In the genomic region with DNA sequence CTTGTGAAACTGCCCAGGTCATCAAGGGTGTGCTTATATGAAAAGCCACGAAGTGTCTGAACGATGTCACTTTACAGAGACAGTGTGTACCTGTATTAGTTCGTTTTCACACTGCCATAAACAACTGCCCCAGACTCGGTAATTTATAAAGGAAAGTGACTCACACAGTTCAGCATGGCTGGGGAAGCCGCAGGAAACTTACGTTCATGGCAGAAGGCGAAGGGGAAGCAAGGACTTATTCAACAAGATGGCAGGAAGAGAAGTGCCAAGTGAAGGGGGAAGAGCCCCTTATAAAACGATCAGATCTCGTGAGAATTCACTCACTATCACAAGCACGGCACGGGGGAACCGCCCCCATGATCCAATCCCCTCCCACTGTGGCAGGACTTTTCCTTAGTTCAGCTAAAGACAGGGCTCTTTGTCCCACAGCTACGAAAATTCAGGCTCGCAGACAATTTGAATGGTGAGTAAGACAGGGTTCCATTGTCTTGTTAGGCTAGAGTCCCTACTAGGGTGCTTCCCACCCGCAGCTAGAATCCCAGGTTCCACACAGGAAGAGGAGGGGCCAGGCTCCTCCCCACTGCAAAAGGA, we compare ENCODE assay signal across 1 cellular context.
A peak's percentile ranks its signal among the peaks of the same experiment; 100 is the strongest.
TF ChIP-seq lines count a peak whose summit lies in the region.

No MANE protein-coding gene starts in this region.

TF ChIP-seq in endothelial cell of umbilical vein, 7 proteins besides CTCF, POLR2A, EP300 and RAD21:
- TF ChIP-seq EZH2 (IDR thresholded peaks at IDR 0.05; ENCODE audit: borderline replicate concordance, low read depth, low read length, severe bottlenecking) = no peak
- TF ChIP-seq JUN (IDR thresholded peaks at IDR 0.05; ENCODE audit: borderline replicate concordance, insufficient read depth, insufficient read length, low read depth) = peak; percentile 2
